In the genomic region with DNA sequence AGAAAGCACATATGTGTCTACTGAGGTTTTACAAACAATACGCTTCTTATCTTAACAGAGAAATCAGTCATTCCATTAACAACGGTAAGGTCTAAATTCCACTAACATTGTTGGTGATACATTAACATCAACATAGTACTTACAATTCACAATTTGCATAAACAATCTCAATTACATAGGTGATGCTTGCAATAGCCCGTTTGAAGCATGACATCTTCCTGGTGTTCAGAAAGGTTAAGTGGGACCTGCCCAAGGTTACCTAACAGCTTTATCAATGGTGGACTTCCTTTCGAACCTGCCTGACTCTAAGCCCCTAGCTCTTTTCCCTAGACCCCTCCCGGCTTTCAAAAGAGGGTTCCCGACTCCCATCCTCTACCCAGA, we compare ENCODE assay signal across 8 cellular contexts. TPM values are rescaled to one million over a fixed set of nuclear protein-coding genes. Genes with fewer than 3 reads are reported as not detected.
DNase-seq lines count a peak whose midpoint lies in the region; ATAC-seq and TF ChIP-seq lines count a peak whose summit lies in the region.

No MANE protein-coding gene starts in this region.

- H3K27me3 Mint-ChIP-seq in Caco-2 (ENCODE audit: insufficient read depth, unreplicated experiment), result no peaks in the 10 kb centered on the region
- H3K27me3 Mint-ChIP-seq in IgD-negative memory B cell, result no peaks in the 10 kb centered on the region

- intact Hi-C loops in Caco-2 (cut with micrococcal nuclease; ENCODE audit: unreplicated experiment), result loop anchor here (1.0 kb wide), 1 partner anchor 115 kb away; no protein-coding TSS in a partner anchor
- intact Hi-C loops in breast epithelium (cut with DNase I; ENCODE audit: low total_unique reads), result no loop called here

- H3K4me3 ChIP-seq in Caco-2 (ENCODE audit: low read depth, low read length), result peak overlapping the region; percentile 84
- H3K4me3 ChIP-seq in breast epithelium, result peak overlapping the region; percentile 64 to 77 (median 75)
- peak overlapping the region; percentile 91 for H3K4me3 ChIP-seq in mesodermal cell (ENCODE audit: extremely low read depth, insufficient read depth, low read length, poor library complexity, severe bottlenecking)

- TF ChIP-seq CTCF in Caco-2 (IDR thresholded peaks at IDR 0.05; ENCODE audit: insufficient read depth in 1 of 2, low read depth in 1 of 2, low read length in 1 of 2, severe bottlenecking in 1 of 2, unreplicated experiment in 1 of 2), result no peak
- TF ChIP-seq CTCF in breast epithelium (IDR thresholded peaks at IDR 0.05), result no peak

- 14 to 15% methylated on average over 6 of the region's 6 CpGs for WGBS in mesodermal cell (ENCODE audit: insufficient coverage in 2 of 2), 2 experiments

- CTCF ChIA-PET in Caco-2 (lab: Charles Lee), result interaction anchor here (0.6 to 2.2 kb wide), 5 partner anchors 37 to 739 kb away, joined by 5 to 29 read pairs (median 6); a partner anchor contains a TSS

- POLR2A ChIA-PET in Caco-2 (lab: Charles Lee), result interaction anchor here (0.5 to 1.4 kb wide), 7 partner anchors 18 to 163 kb away, joined by 3 to 11 read pairs (median 4); no protein-coding TSS in a partner anchor

- H3K4me1 ChIP-seq in Caco-2 (peaks cover 8% of the 10 kb centered on the region), breast epithelium (no peaks in the 10 kb centered on the region), mesodermal cell (ENCODE audit: control insufficient read depth, insufficient read depth, low read length, poor library complexity, severe bottlenecking) (peaks cover 3% of the 10 kb centered on the region)

- peak overlapping the region; percentile 76 to 84 for H3K27ac ChIP-seq in breast epithelium
- H3K27ac ChIP-seq in mesodermal cell (ENCODE audit: low read depth, low read length, severe bottlenecking), result peak overlapping the region; percentile 53

- H3K4me1 Mint-ChIP-seq in Caco-2 (ENCODE audit: low read depth, unreplicated experiment), result no peaks in the 10 kb centered on the region
- peaks cover 6 to 20% (median 15%) of the 10 kb centered on the region in 3 donors for H3K4me1 Mint-ChIP-seq in IgD-negative memory B cell

- no peaks in the 10 kb centered on the region for H3K36me3 ChIP-seq in Caco-2 (ENCODE audit: control insufficient read depth, insufficient read depth, low read length)
- H3K36me3 ChIP-seq in breast epithelium, result no peaks in the 10 kb centered on the region
- H3K36me3 ChIP-seq in mesodermal cell (ENCODE audit: control insufficient read depth, insufficient read depth, low read length), result no peaks in the 10 kb centered on the region

- DNase-seq in Caco-2 (no peak), breast epithelium (ENCODE audit: low spot score in 2 of 2) (no peak), NOMO-1 treated with DMSO at 0.1 percent for 48 hours (lab: John Stamatoyannopoulos, UW; ENCODE audit: unreplicated experiment) (no peak), CD1c-positive myeloid dendritic cell (ENCODE audit: extremely low spot score) (no peak)
- DNase-seq in activated CD4-positive, CD25-positive, alpha-beta regulatory T cell (lab: John Stamatoyannopoulos, UW), result no peak

- H3K27me3 ChIP-seq in Caco-2 (replicated peaks; ENCODE audit: control insufficient read depth, insufficient read depth, low read length), result no peaks in the 10 kb centered on the region
- no peaks in the 10 kb centered on the region for H3K27me3 ChIP-seq in breast epithelium

- H3K4me3 Mint-ChIP-seq in Caco-2 (ENCODE audit: unreplicated experiment), result peak overlapping the region; percentile 98
- peak overlapping the region; percentile 81 to 99 (median 98) for H3K4me3 Mint-ChIP-seq in IgD-negative memory B cell

- TSS peak; percentile 76 for BruUV-seq in Caco-2 (replicated peaks; lab: Mats Ljungman, UMichigan)

- no peaks in the 10 kb centered on the region for H3K9me3 ChIP-seq in Caco-2
- H3K9me3 ChIP-seq in breast epithelium, result no peaks in the 10 kb centered on the region
- no peaks in the 10 kb centered on the region for H3K9me3 ChIP-seq in mesodermal cell (ENCODE audit: control insufficient read depth, low read length)

- H3K36me3 Mint-ChIP-seq in Caco-2 (ENCODE audit: insufficient read depth, unreplicated experiment) (peaks cover 4% of the 10 kb centered on the region), IgD-negative memory B cell (no peaks in the 10 kb centered on the region)

- peak overlapping the region; percentile 82 for H3K27ac Mint-ChIP-seq in Caco-2 (ENCODE audit: unreplicated experiment)
- peak overlapping the region; percentile 59 to 97 (median 95) for H3K27ac Mint-ChIP-seq in IgD-negative memory B cell

- H3K9me3 Mint-ChIP-seq in Caco-2 (ENCODE audit: unreplicated experiment) (no peaks in the 10 kb centered on the region), IgD-negative memory B cell (no peaks in the 10 kb centered on the region)

- no peak for TF ChIP-seq POLR2A in breast epithelium (IDR thresholded peaks at IDR 0.05)

- no peak for ATAC-seq in GM21786 (IDR thresholded peaks at IDR 0.05; ENCODE audit: unreplicated experiment)

RNA-seq across cellular contexts. Expression of a gene that starts 0.7 kb away (rescaled TPM):
- total RNA-seq in Caco-2 (2022), result 37.6 and 39.5 TPM in 2 replicates
- polyA plus RNA-seq in IgD-negative memory B cell, result 17.1 TPM
- total RNA-seq in breast epithelium, result 10 to 100 TPM in 2 of 3 donors, 1 to 10 TPM in 1; 9.7 to 12.0 (median 10.5) TPM
- polyA plus RNA-seq in mesodermal cell (2013, experiment 1 of 2), result 34.6 TPM
- 28.1 TPM for polyA plus RNA-seq in mesodermal cell (2013, experiment 2 of 2)

RNA-seq across cellular contexts. Expression of a gene that starts 12.9 kb away (rescaled TPM):
- total RNA-seq in Caco-2 (2022), result 77.4 and 85.1 TPM in 2 replicates
- polyA plus RNA-seq in IgD-negative memory B cell, result 45.8 TPM
- total RNA-seq in breast epithelium, result 10 to 100 TPM; 24.3 to 51.2 (median 26.4) TPM
- 57.4 TPM for polyA plus RNA-seq in mesodermal cell (2013, experiment 1 of 2)
- 49.7 TPM for polyA plus RNA-seq in mesodermal cell (2013, experiment 2 of 2)

RNA-seq across cellular contexts. Expression of a gene that starts 55.6 kb away (rescaled TPM):
- total RNA-seq in Caco-2 (2022) (182 and 189 TPM in 2 replicates), breast epithelium (10 to 100 TPM; 49.8 to 78.3 (median 56.9) TPM)
- 400 TPM for polyA plus RNA-seq in IgD-negative memory B cell
- 113 TPM for polyA plus RNA-seq in mesodermal cell (2013, experiment 1 of 2)
- polyA plus RNA-seq in mesodermal cell (2013, experiment 2 of 2), result 99.1 TPM
